ENCODE assay signal across 15 cellular contexts in genomic region chr6:15953152-15953880, GRCh38.
DNase-seq lines count a peak whose midpoint lies in the region; ATAC-seq, FAIRE-seq and TF ChIP-seq lines count a peak whose summit lies in the region.
"Had no signal": no experiment of that assay in that cellular context is flagged by ENCODE, and none has a peak within 500 bp of the region (broad histone marks: within the 10 kb centered on the region; RNA-seq: fewer than 3 reads in every experiment).

No MANE protein-coding gene starts in this region.

- peak; percentile 19 for DNase-seq in A673 (ENCODE audit: low spot score)
- peak; percentile 59 for DNase-seq in GM03348 (ENCODE audit: low spot score)
- no peak for DNase-seq in GM12878 (ENCODE audit: low read depth, low spot score)
- DNase-seq in left kidney (ENCODE audit: low read depth, low spot score), result peak; percentile 19
- no peak for DNase-seq in activated naive CD4-positive, alpha-beta T cell treated with anti-CD3 and anti-CD28 coated beads, Interleukin-2, amount 50 U/mL, for 16 hours
- DNase-seq in dorsolateral prefrontal cortex, result no peak
- DNase-seq in erythroblast (lab: John Stamatoyannopoulos, UW), result no peak
- DNase-seq in RKO (ENCODE audit: low spot score), result no peak
- DNase-seq: activated CD4-positive, alpha-beta T cell treated with anti-CD3 and anti-CD28 coated beads for 4 hours; hypothalamus; NCI-H2227 treated with DMSO at 0.1 percent for 48 hours; nucleus accumbens; PC-9 had no signal

- H3K4me1 ChIP-seq in A673 (ENCODE audit: insufficient read depth, low read length, poor library complexity, severe bottlenecking), result no peaks in the 10 kb centered on the region
- H3K4me1 ChIP-seq in GM12878 (ENCODE audit: control insufficient read depth, insufficient read depth, low read length), result peaks cover 23% of the 10 kb centered on the region

- no peak for ATAC-seq in GM12878

- no peak overlapping the region for H3K4me2 ChIP-seq in GM12878 (ENCODE audit: control insufficient read depth, insufficient read depth)
- H3K4me2 ChIP-seq: PC-9 had no signal

- TF ChIP-seq EP300 in GM12878 (IDR thresholded peaks at IDR 0.05; ENCODE audit: borderline replicate concordance in 1 of 2, control insufficient read depth in 1 of 2, low read depth in 2 of 2, low read length in 2 of 2), result no peak

- no peak for TF ChIP-seq RAD21 in GM12878 (IDR thresholded peaks at IDR 0.05; ENCODE audit: insufficient read depth, low read depth, low read length)

- no peaks in the 10 kb centered on the region for H3K36me3 ChIP-seq in A673 (ENCODE audit: insufficient read depth, low read length, poor library complexity, severe bottlenecking)
- no peaks in the 10 kb centered on the region for H3K36me3 ChIP-seq in GM12878 (ENCODE audit: control insufficient read depth in 2 of 2, insufficient read depth in 2 of 2, low read length in 1 of 2)

- H3K79me2 ChIP-seq in GM12878 (ENCODE audit: control insufficient read depth, insufficient read depth, low read length), result no peaks in the 10 kb centered on the region

- WGBS in GM12878 (ENCODE audit: insufficient coverage, insufficient replicate concordance, low lambda C conversion rate, missing lambda C conversion rate), result 88% methylated on average over 3 of the region's 3 CpGs

- H4K20me1 ChIP-seq in GM12878 (ENCODE audit: control insufficient read depth, insufficient read depth), result no peaks in the 10 kb centered on the region

- RAD21 ChIA-PET in GM12878 (lab: Charles Lee; ENCODE audit: unreplicated experiment), result interaction anchor here (0.7 to 9.8 kb wide), 14 partner anchors 8 to 230 kb away, joined by 3 to 60 read pairs (median 5); partner anchors contain the start of gene MYLIP

- no peak overlapping the region for H3K9ac ChIP-seq in GM12878 (ENCODE audit: control insufficient read depth, insufficient read depth, low read length)

- intact Hi-C loops in A673 (cut with micrococcal nuclease; ENCODE audit: unreplicated experiment) (no loop called here), GM12878 (cut with micrococcal nuclease; ENCODE audit: unreplicated experiment) (loop anchor here (2.0 to 5.0 kb wide), 3 partner anchors 53 to 179 kb away; no protein-coding TSS in a partner anchor), dorsolateral prefrontal cortex (cut with DNase I) (no loop called here)

- H3K27me3 ChIP-seq in A673 (replicated peaks; ENCODE audit: insufficient read depth, low read depth, low read length, poor library complexity) (no peaks in the 10 kb centered on the region), GM12878 (replicated peaks in 1 of 2; ENCODE audit: control insufficient read depth in 2 of 2, insufficient read depth in 2 of 2, low read length in 1 of 2) (no peaks in the 10 kb centered on the region), dorsolateral prefrontal cortex (peaks cover 0 to 4% (median 0%) of the 10 kb centered on the region in 45 donors)

- H2AFZ ChIP-seq in GM12878 (ENCODE audit: control insufficient read depth, low read depth, low read length), result peak overlapping the region; percentile 67
- H2AFZ ChIP-seq: PC-9 had no signal

- H3K9me3 ChIP-seq in A673 (ENCODE audit: low read depth, low read length, poor library complexity, severe bottlenecking) (no peaks in the 10 kb centered on the region), GM12878 (replicated peaks; ENCODE audit: control insufficient read depth, insufficient read depth, low read length) (no peaks in the 10 kb centered on the region)

- CTCF ChIA-PET in A673 (lab: Charles Lee), result no interaction called here
- CTCF ChIA-PET in GM12878 (lab: Yijun Ruan, JAX), result interaction anchor here (0.5 to 2.4 kb wide), 8 partner anchors 19 to 271 kb away, joined by 3 to 10 read pairs (median 4); partner anchors contain the start of gene MYLIP

- no peak for TF ChIP-seq CTCF in A673 (conservative IDR thresholded peaks at IDR 0.05; ENCODE audit: low read depth, low read length)
- TF ChIP-seq CTCF in GM12878 (IDR thresholded peaks at IDR 0.05 in 2 of 3, conservative IDR thresholded peaks at IDR 0.05 in 1 of 3; ENCODE audit: control insufficient read depth in 2 of 3, extremely low read depth in 1 of 3, insufficient read depth in 1 of 3, low read depth in 3 of 3, low read length in 3 of 3), result no peak
- no peak for TF ChIP-seq CTCF in dorsolateral prefrontal cortex (IDR thresholded peaks at IDR 0.05 in 54 of 56, conservative IDR thresholded peaks at IDR 0.05 in 2 of 56; ENCODE audit: low read depth in 1 of 56, partially characterized antibody in 56 of 56)

- SMC1A ChIA-PET in GM12878 (lab: Charles Lee; ENCODE audit: uncharacterized antibody, unreplicated experiment), result interaction anchor here (0.6 to 8.1 kb wide), 22 partner anchors 8 to 271 kb away, joined by 3 to 88 read pairs (median 4); partner anchors contain the start of gene MYLIP

- POLR2A ChIA-PET in A673 (lab: Charles Lee; ENCODE audit: low non-redundant PET), result no interaction called here
- POLR2A ChIA-PET in GM12878 (lab: Charles Lee), result interaction anchor here (0.5 to 2.5 kb wide), 8 partner anchors 8 to 249 kb away, joined by 3 to 13 read pairs (median 4); no protein-coding TSS in a partner anchor

- TF ChIP-seq POLR2A in GM12878 (IDR thresholded peaks at IDR 0.05; ENCODE audit: low read depth, low read length) (no peak), erythroblast (IDR thresholded peaks at IDR 0.05; ENCODE audit: low read length) (no peak)

- in situ Hi-C loops in GM12878 (cut with MboI), result no loop called here

- FAIRE-seq in GM12878 (lab: Jason Lieb, UNC), result no peak
- FAIRE-seq: H54 had no signal

- H3K4me3 ChIP-seq in A673 (ENCODE audit: low read depth, low read length, poor library complexity, severe bottlenecking), result no peak overlapping the region
- no peak overlapping the region for H3K4me3 ChIP-seq in GM12878
- no peak overlapping the region for H3K4me3 ChIP-seq in dorsolateral prefrontal cortex
- H3K4me3 ChIP-seq: lung, PC-9 had no signal

- H3K27ac ChIP-seq in A673 (ENCODE audit: low read depth, low read length, poor library complexity, severe bottlenecking) (no peak overlapping the region), GM12878 (ENCODE audit: control insufficient read depth, insufficient read depth) (no peak overlapping the region), dorsolateral prefrontal cortex (no peak overlapping the region)
- H3K27ac ChIP-seq: PC-9 had no signal

- BruUV-seq in A673 (replicated peaks; lab: Mats Ljungman, UMichigan) (no TSS peak), GM12878 (replicated peaks; lab: Mats Ljungman, UMichigan) (no TSS peak)

TF ChIP-seq in GM12878, 131 proteins besides CTCF, POLR2A, EP300 and RAD21 (continues in another document):
- TF ChIP-seq TCF12 (IDR thresholded peaks at IDR 0.05; ENCODE audit: low read depth, low read length) (0 out of 2 replicates have a peak, but pooled peaks have one; percentile 50), MEF2B (IDR thresholded peaks at IDR 0.05; ENCODE audit: partially characterized antibody, poor library complexity, severe bottlenecking) (peak; percentile 93), ZNF687 (IDR thresholded peaks at IDR 0.05) (0 out of 2 replicates have a peak, but pooled peaks have one; percentile 11), NR2C1 (IDR thresholded peaks at IDR 0.05) (no peak)

Comparison
In these comparisons a context has a peak if more than half of its experiments do, and no peak if none do; other contexts are left out.
1. DNase-seq: peak in A673 (single experiment), GM03348 (single experiment) and left kidney (single experiment); none in GM12878 (single experiment), activated naive CD4-positive, alpha-beta T cell treated with anti-CD3 and anti-CD28 coated beads, Interleukin-2, amount 50 U/mL, for 16 hours (single experiment), dorsolateral prefrontal cortex (0 of 10), erythroblast (0 of 2) and RKO (single experiment).